In genomic region chr12:102479099-102479887, GRCh38 we compare ENCODE assay signal across 1 cellular context.
TF ChIP-seq lines count a peak whose summit lies in the region.

No MANE protein-coding gene starts in this region.

TF ChIP-seq in GM12878, 131 proteins besides CTCF, POLR2A, EP300 and RAD21 (continued from another document and continues in another):
- no peak for TF ChIP-seq FOS (IDR thresholded peaks at IDR 0.05; ENCODE audit: borderline replicate concordance, extremely low read depth, insufficient read length)
- TF ChIP-seq ATF7 (IDR thresholded peaks at IDR 0.05; ENCODE audit: low read depth) = peak; percentile 99
- no peak for TF ChIP-seq RFX5 (IDR thresholded peaks at IDR 0.05; ENCODE audit: low read depth, low read length)
- no peak for TF ChIP-seq NR2C2 (IDR thresholded peaks at IDR 0.05; ENCODE audit: borderline replicate concordance, control insufficient read depth, insufficient read length, low read depth)
- TF ChIP-seq, protein P1, sequence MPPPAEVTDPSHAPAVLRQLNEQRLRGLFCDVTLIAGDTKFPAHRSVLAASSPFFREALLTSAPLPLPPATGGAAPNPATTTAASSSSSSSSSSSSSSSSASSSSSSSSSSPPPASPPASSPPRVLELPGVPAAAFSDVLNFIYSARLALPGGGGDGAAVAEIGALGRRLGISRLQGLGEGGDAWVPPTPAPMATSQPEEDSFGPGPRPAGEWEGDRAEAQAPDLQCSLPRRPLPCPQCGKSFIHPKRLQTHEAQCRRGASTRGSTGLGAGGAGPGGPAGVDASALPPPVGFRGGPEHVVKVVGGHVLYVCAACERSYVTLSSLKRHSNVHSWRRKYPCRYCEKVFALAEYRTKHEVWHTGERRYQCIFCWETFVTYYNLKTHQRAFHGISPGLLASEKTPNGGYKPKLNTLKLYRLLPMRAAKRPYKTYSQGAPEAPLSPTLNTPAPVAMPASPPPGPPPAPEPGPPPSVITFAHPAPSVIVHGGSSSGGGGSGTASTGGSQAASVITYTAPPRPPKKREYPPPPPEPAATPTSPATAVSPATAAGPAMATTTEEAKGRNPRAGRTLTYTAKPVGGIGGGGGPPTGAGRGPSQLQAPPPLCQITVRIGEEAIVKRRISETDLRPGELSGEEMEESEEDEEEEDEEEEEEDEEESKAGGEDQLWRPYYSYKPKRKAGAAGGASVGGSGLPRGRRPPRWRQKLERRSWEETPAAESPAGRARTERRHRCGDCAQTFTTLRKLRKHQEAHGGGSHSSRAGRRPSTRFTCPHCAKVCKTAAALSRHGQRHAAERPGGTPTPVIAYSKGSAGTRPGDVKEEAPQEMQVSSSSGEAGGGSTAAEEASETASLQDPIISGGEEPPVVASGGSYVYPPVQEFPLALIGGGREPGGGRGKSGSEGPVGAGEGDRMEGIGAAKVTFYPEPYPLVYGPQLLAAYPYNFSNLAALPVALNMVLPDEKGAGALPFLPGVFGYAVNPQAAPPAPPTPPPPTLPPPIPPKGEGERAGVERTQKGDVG (CRISPR knock-in tag; IDR thresholded peaks at IDR 0.05) = no peak; the same call in 1 of the 2 replicates
- TF ChIP-seq SP1 (IDR thresholded peaks at IDR 0.05; ENCODE audit: low read depth, low read length) = no peak
- TF ChIP-seq, protein P2, sequence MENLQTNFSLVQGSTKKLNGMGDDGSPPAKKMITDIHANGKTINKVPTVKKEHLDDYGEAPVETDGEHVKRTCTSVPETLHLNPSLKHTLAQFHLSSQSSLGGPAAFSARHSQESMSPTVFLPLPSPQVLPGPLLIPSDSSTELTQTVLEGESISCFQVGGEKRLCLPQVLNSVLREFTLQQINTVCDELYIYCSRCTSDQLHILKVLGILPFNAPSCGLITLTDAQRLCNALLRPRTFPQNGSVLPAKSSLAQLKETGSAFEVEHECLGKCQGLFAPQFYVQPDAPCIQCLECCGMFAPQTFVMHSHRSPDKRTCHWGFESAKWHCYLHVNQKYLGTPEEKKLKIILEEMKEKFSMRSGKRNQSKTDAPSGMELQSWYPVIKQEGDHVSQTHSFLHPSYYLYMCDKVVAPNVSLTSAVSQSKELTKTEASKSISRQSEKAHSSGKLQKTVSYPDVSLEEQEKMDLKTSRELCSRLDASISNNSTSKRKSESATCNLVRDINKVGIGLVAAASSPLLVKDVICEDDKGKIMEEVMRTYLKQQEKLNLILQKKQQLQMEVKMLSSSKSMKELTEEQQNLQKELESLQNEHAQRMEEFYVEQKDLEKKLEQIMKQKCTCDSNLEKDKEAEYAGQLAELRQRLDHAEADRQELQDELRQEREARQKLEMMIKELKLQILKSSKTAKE (IDR thresholded peaks at IDR 0.05; ENCODE audit: low read depth, poor library complexity, severe bottlenecking) = no peak
- no peak for TF ChIP-seq SMAD5 (IDR thresholded peaks at IDR 0.05; ENCODE audit: low read depth)
- TF ChIP-seq NR2C1 (IDR thresholded peaks at IDR 0.05) = no peak
- no peak for TF ChIP-seq EZH2 (IDR thresholded peaks at IDR 0.05; ENCODE audit: borderline replicate concordance, control insufficient read depth, low read depth, low read length)
- 0 out of 2 replicates have a peak, but pooled peaks have one; percentile 16 for TF ChIP-seq CBFB (IDR thresholded peaks at IDR 0.05; ENCODE audit: low read depth)
- TF ChIP-seq ASH2L (IDR thresholded peaks at IDR 0.05; ENCODE audit: borderline replicate concordance, low read depth) = no peak
- no peak for TF ChIP-seq NFXL1 (IDR thresholded peaks at IDR 0.05; ENCODE audit: borderline replicate concordance)
- TF ChIP-seq RCOR1 (conservative IDR thresholded peaks at IDR 0.05; ENCODE audit: low read depth, low read length) = no peak
- TF ChIP-seq, protein P3, sequence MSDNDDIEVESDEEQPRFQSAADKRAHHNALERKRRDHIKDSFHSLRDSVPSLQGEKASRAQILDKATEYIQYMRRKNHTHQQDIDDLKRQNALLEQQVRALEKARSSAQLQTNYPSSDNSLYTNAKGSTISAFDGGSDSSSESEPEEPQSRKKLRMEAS (IDR thresholded peaks at IDR 0.05; ENCODE audit: low read depth, low read length) = no peak
- no peak for TF ChIP-seq POLR2AphosphoS2 (IDR thresholded peaks at IDR 0.05; ENCODE audit: low read depth, low read length)
- no peak for TF ChIP-seq BACH1 (IDR thresholded peaks at IDR 0.05; ENCODE audit: borderline replicate concordance)
- TF ChIP-seq NFIC (IDR thresholded peaks at IDR 0.05; ENCODE audit: low read depth, low read length) = peak; percentile 74
- TF ChIP-seq, protein P4, sequence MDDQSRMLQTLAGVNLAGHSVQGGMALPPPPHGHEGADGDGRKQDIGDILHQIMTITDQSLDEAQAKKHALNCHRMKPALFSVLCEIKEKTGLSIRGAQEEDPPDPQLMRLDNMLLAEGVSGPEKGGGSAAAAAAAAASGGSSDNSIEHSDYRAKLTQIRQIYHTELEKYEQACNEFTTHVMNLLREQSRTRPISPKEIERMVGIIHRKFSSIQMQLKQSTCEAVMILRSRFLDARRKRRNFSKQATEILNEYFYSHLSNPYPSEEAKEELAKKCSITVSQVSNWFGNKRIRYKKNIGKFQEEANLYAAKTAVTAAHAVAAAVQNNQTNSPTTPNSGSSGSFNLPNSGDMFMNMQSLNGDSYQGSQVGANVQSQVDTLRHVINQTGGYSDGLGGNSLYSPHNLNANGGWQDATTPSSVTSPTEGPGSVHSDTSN (IDR thresholded peaks at IDR 0.05; ENCODE audit: insufficient replicate concordance, low read depth, low read length) = no peak
- TF ChIP-seq, protein P5, sequence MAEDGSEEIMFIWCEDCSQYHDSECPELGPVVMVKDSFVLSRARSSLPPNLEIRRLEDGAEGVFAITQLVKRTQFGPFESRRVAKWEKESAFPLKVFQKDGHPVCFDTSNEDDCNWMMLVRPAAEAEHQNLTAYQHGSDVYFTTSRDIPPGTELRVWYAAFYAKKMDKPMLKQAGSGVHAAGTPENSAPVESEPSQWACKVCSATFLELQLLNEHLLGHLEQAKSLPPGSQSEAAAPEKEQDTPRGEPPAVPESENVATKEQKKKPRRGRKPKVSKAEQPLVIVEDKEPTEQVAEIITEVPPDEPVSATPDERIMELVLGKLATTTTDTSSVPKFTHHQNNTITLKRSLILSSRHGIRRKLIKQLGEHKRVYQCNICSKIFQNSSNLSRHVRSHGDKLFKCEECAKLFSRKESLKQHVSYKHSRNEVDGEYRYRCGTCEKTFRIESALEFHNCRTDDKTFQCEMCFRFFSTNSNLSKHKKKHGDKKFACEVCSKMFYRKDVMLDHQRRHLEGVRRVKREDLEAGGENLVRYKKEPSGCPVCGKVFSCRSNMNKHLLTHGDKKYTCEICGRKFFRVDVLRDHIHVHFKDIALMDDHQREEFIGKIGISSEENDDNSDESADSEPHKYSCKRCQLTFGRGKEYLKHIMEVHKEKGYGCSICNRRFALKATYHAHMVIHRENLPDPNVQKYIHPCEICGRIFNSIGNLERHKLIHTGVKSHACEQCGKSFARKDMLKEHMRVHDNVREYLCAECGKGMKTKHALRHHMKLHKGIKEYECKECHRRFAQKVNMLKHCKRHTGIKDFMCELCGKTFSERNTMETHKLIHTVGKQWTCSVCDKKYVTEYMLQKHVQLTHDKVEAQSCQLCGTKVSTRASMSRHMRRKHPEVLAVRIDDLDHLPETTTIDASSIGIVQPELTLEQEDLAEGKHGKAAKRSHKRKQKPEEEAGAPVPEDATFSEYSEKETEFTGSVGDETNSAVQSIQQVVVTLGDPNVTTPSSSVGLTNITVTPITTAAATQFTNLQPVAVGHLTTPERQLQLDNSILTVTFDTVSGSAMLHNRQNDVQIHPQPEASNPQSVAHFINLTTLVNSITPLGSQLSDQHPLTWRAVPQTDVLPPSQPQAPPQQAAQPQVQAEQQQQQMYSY (CRISPR knock-in tag; IDR thresholded peaks at IDR 0.05) = no peak
- TF ChIP-seq CEBPB (IDR thresholded peaks at IDR 0.05; ENCODE audit: borderline replicate concordance in 1 of 2, low read depth in 2 of 2, low read length in 2 of 2) = no peak
- no peak for TF ChIP-seq SUZ12 (IDR thresholded peaks at IDR 0.05; ENCODE audit: unreplicated experiment)
- no peak for TF ChIP-seq SREBF2 (IDR thresholded peaks at IDR 0.05; ENCODE audit: low read length)
- TF ChIP-seq RELB (IDR thresholded peaks at IDR 0.05; ENCODE audit: low read depth) = no peak
- TF ChIP-seq MYB (IDR thresholded peaks at IDR 0.05; ENCODE audit: borderline replicate concordance, low read depth, low read length) = no peak
- TF ChIP-seq REST (IDR thresholded peaks at IDR 0.05; ENCODE audit: low read depth, low read length) = no peak
- no peak for TF ChIP-seq TCF3 (IDR thresholded peaks at IDR 0.05; ENCODE audit: borderline replicate concordance, insufficient read depth, low read depth, low read length)
- no peak for TF ChIP-seq JUNB (IDR thresholded peaks at IDR 0.05)
- TF ChIP-seq CREM (IDR thresholded peaks at IDR 0.05; ENCODE audit: low read depth) = peak; percentile 81
- TF ChIP-seq ZSCAN29 (IDR thresholded peaks at IDR 0.05) = no peak
- TF ChIP-seq IKZF2 (IDR thresholded peaks at IDR 0.05) = peak in 1 of 2 experiments; percentile 25; a peak in 3 of 4 replicates
- TF ChIP-seq MTA2 (IDR thresholded peaks at IDR 0.05; ENCODE audit: low read depth) = peak; percentile 22; the same call in 1 of the 2 replicates
- TF ChIP-seq, protein P6, sequence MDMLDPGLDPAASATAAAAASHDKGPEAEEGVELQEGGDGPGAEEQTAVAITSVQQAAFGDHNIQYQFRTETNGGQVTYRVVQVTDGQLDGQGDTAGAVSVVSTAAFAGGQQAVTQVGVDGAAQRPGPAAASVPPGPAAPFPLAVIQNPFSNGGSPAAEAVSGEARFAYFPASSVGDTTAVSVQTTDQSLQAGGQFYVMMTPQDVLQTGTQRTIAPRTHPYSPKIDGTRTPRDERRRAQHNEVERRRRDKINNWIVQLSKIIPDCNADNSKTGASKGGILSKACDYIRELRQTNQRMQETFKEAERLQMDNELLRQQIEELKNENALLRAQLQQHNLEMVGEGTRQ (IDR thresholded peaks at IDR 0.05; ENCODE audit: borderline replicate concordance, low read depth, low read length) = no peak
- no peak for TF ChIP-seq ZBED1 (IDR thresholded peaks at IDR 0.05; ENCODE audit: borderline replicate concordance)
- TF ChIP-seq RBBP5 (conservative IDR thresholded peaks at IDR 0.05) = no peak
- peak; percentile 84 for TF ChIP-seq ATF2 (IDR thresholded peaks at IDR 0.05; ENCODE audit: low read length)
- 0 out of 2 replicates have a peak, but pooled peaks have one; percentile 7 for TF ChIP-seq ZNF217 (IDR thresholded peaks at IDR 0.05)
- TF ChIP-seq SIN3A (IDR thresholded peaks at IDR 0.05; ENCODE audit: low read depth, low read length) = no peak; the same call in 1 of the 2 replicates
- no peak for TF ChIP-seq KDM1A (IDR thresholded peaks at IDR 0.05; ENCODE audit: borderline replicate concordance)
- no peak for TF ChIP-seq TBL1XR1 (IDR thresholded peaks at IDR 0.05; ENCODE audit: low read depth, low read length)
- 0 out of 2 replicates have a peak, but pooled peaks have one; percentile 28 for TF ChIP-seq IKZF1 (conservative IDR thresholded peaks at IDR 0.05)
- TF ChIP-seq, protein P7, sequence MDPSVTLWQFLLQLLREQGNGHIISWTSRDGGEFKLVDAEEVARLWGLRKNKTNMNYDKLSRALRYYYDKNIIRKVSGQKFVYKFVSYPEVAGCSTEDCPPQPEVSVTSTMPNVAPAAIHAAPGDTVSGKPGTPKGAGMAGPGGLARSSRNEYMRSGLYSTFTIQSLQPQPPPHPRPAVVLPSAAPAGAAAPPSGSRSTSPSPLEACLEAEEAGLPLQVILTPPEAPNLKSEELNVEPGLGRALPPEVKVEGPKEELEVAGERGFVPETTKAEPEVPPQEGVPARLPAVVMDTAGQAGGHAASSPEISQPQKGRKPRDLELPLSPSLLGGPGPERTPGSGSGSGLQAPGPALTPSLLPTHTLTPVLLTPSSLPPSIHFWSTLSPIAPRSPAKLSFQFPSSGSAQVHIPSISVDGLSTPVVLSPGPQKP (IDR thresholded peaks at IDR 0.05; ENCODE audit: low read depth, low read length) = no peak
- no peak for TF ChIP-seq PAX5 (IDR thresholded peaks at IDR 0.05; ENCODE audit: borderline replicate concordance, low read depth, low read length)
- TF ChIP-seq ETV6 (conservative IDR thresholded peaks at IDR 0.05 in 1 of 2, IDR thresholded peaks at IDR 0.05 in 1 of 2; ENCODE audit: borderline replicate concordance in 1 of 2, low read depth in 1 of 2) = peak in 1 of 2 experiments; percentile 27; a peak in 1 of 4 replicates
